ENCODE assay signal across 8 cellular contexts in the genomic region with DNA sequence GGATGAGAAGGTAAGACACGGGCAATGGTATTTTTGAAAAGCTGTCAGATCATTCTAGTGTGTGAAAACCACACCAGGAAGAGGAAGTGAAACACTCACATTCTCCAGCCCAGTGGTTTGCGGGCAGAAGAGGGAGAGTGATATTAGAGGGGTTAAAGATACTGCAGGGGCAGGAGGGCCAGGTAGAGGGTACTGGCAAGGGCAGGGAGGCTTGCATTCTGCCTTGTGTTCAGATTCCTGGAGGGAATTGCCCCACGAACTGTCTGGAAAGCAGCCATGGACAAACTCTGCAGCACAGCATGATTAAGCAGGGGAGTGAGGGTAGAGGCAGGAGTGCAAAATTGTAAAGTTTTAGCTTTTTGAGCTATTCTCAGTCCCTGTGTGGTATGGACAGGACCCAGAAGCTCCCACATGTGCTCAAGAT. TPM values are rescaled to one million over a fixed set of nuclear protein-coding genes. Genes with fewer than 3 reads are reported as not detected.
DNase-seq lines count a peak whose midpoint lies in the region; ATAC-seq and TF ChIP-seq lines count a peak whose summit lies in the region.

No MANE protein-coding gene starts in this region.

- TF ChIP-seq POLR2A in testis (IDR thresholded peaks at IDR 0.05): no peak

- peaks cover 0 to 12% of the 10 kb centered on the region in 2 donors for H3K4me1 ChIP-seq in right atrium auricular region
- H3K4me1 ChIP-seq in left ventricle myocardium inferior: peaks cover 25% of the 10 kb centered on the region
- H3K4me1 ChIP-seq in testis: no peaks in the 10 kb centered on the region

- H3K27me3 ChIP-seq in right atrium auricular region (no peaks in the 10 kb centered on the region), left ventricle myocardium inferior (ENCODE audit: low read depth) (peaks cover 9% of the 10 kb centered on the region), testis (no peaks in the 10 kb centered on the region)

- intact Hi-C loops in Right ventricle myocardium superior (cut with DNase I): no loop called here
- intact Hi-C loops in left ventricle myocardium inferior (cut with micrococcal nuclease): no loop called here
- intact Hi-C loops in testis (cut with DNase I; ENCODE audit: low total_unique reads): no loop called here

- WGBS in testis, 2 donors: 47 to 63% methylated on average over 3 of the region's 3 CpGs

- DNase-seq in Right ventricle myocardium superior: no peak
- DNase-seq in right atrium auricular region (ENCODE audit: low spot score): no peak
- DNase-seq in HT-29 (ENCODE audit: low spot score): peak; percentile 39
- DNase-seq in activated CD4-positive, alpha-beta T cell treated with anti-CD3 and anti-CD28 coated beads, Interleukin-2, amount 50 U/mL, for 4 hours: peak; percentile 59 to 62
- DNase-seq in left ventricle myocardium inferior: no peak
- DNase-seq in stimulated activated CD8-positive, alpha-beta memory T cell treated with anti-CD3 and anti-CD28 coated beads, Interleukin-7, amount 100 ng/mL, for 24 hours (ENCODE audit: low read depth): peak; percentile 62
- DNase-seq in testis: no peak
- no peak for DNase-seq in NCI-H146 treated with DMSO at 0.1 percent for 48 hours (lab: John Stamatoyannopoulos, UW; ENCODE audit: unreplicated experiment)

- ATAC-seq in Right ventricle myocardium superior (ENCODE audit: poor library complexity): peak; percentile 57

- H3K4me3 ChIP-seq in right atrium auricular region (no peak overlapping the region), left ventricle myocardium inferior (no peak overlapping the region), testis (no peak overlapping the region)

- H3K27ac ChIP-seq in right atrium auricular region (peak overlapping the region in 1 of 2 donors; percentile 56), left ventricle myocardium inferior (replicated peaks) (peak overlapping the region; percentile 76), testis (no peak overlapping the region)

- no peaks in the 10 kb centered on the region for H3K36me3 ChIP-seq in right atrium auricular region
- H3K36me3 ChIP-seq in left ventricle myocardium inferior: no peaks in the 10 kb centered on the region
- no peaks in the 10 kb centered on the region for H3K36me3 ChIP-seq in testis (ENCODE audit: low read depth, missing control alignments)

- no peak for TF ChIP-seq CTCF in right atrium auricular region (IDR thresholded peaks at IDR 0.05)
- no peak for TF ChIP-seq CTCF in left ventricle myocardium inferior (IDR thresholded peaks at IDR 0.05; ENCODE audit: borderline replicate concordance)
- TF ChIP-seq CTCF in testis (IDR thresholded peaks at IDR 0.05): no peak

- H3K9me3 ChIP-seq in right atrium auricular region (no peaks in the 10 kb centered on the region), left ventricle myocardium inferior (replicated peaks) (no peaks in the 10 kb centered on the region), testis (no peaks in the 10 kb centered on the region)

RNA-seq across cellular contexts. Expression of a gene that starts 30.9 kb away (rescaled TPM):
- total RNA-seq in Right ventricle myocardium superior (0.43 TPM), right atrium auricular region (1 to 10 TPM in 1 of 2 donors, under 1 TPM in 1; 0.63 to 1.4 TPM), left ventricle myocardium inferior (0.25 TPM), testis (1 to 10 TPM in 1 of 2 donors, under 1 TPM in 1; 0.79 to 3.2 TPM)
- 10.3 and 16.5 TPM in 2 replicates for total RNA-seq in HT-29 (2014; rRNA removed; shearing (Covaris generic))
- 2.3 TPM for polyA plus RNA-seq in testis (ENCODE audit: insufficient read depth, low read depth, low replicate concordance)

RNA-seq across cellular contexts. Expression of a gene that starts 31.0 kb away (rescaled TPM):
- total RNA-seq in Right ventricle myocardium superior (0.24 TPM), right atrium auricular region (under 1 TPM in 1 of 2 donors, not detected in 1; 0.24 TPM), left ventricle myocardium inferior (not detected), testis (1 to 10 TPM in 1 of 2 donors, under 1 TPM in 1; 0.47 to 1.7 TPM)
- total RNA-seq in HT-29 (2014; rRNA removed; shearing (Covaris generic)): 6.5 and 9.5 TPM in 2 replicates
- 0.28 TPM for polyA plus RNA-seq in testis (ENCODE audit: insufficient read depth, low read depth, low replicate concordance)

Comparison
In these comparisons a context has a peak if more than half of its experiments do, and no peak if none do; other contexts are left out.
1. DNase-seq: peak in HT-29 (single experiment), activated CD4-positive, alpha-beta T cell treated with anti-CD3 and anti-CD28 coated beads, Interleukin-2, amount 50 U/mL, for 4 hours (2 of 2) and stimulated activated CD8-positive, alpha-beta memory T cell treated with anti-CD3 and anti-CD28 coated beads, Interleukin-7, amount 100 ng/mL, for 24 hours (single experiment); none in Right ventricle myocardium superior (single experiment), right atrium auricular region (single experiment), left ventricle myocardium inferior (single experiment), testis (single experiment) and NCI-H146 treated with DMSO at 0.1 percent for 48 hours (single experiment).